ENCODE assay signal across 8 cellular contexts in genomic region chr10:118401708-118402107, GRCh38.
"Had no signal": no experiment of that assay in that cellular context is flagged by ENCODE, and none has a peak within 500 bp of the region (broad histone marks: within the 10 kb centered on the region; RNA-seq: fewer than 3 reads in every experiment).

No MANE protein-coding gene starts in this region.

- H3K4me1 Mint-ChIP-seq: IgD-negative memory B cell had no signal

- H3K4me3 Mint-ChIP-seq: GM23338, HFFc6, IgD-negative memory B cell had no signal

- H3K9me3 Mint-ChIP-seq: HFFc6 had no signal

- ATAC-seq: GM23338, HCT116 had no signal

- H3K27ac ChIP-seq: HL-60 had no signal

- H3K4me2 ChIP-seq: GM23338 had no signal

- DNase-seq: H7, HFFc6, KG1 had no signal

- H3K4me1 ChIP-seq: HAP-1 had no signal

- H3K27ac Mint-ChIP-seq: GM23338, HFFc6, IgD-negative memory B cell had no signal

- H3K36me3 ChIP-seq: HAP-1 had no signal

- H3K4me3 ChIP-seq: GM23338, HAP-1 had no signal

- H3K36me3 Mint-ChIP-seq: IgD-negative memory B cell had no signal

- H2AFZ ChIP-seq: GM23338 had no signal
